8 cellular contexts compared by ENCODE assay signal in genomic region chr10:5890519-5890878, GRCh38. TPM values are rescaled to one million over a fixed set of nuclear protein-coding genes. Genes with fewer than 3 reads are reported as not detected.
DNase-seq lines count a peak whose midpoint lies in the region; ATAC-seq, FAIRE-seq and TF ChIP-seq lines count a peak whose summit lies in the region.

No MANE protein-coding gene starts in this region.

- DNase-seq in A549 (ENCODE audit: low read depth in 1 of 2, low spot score in 1 of 2) (peak; percentile 14 to 40), fibroblast of peridontal ligament (ENCODE audit: extremely low read depth) (peak; percentile 18), epidermal melanocyte (ENCODE audit: insufficient read length, low spot score) (no peak), NCI-H345 (lab: John Stamatoyannopoulos, UW) (no peak)
- peak; percentile 50 for DNase-seq in activated CD4-positive, alpha-beta T cell treated with anti-CD3 and anti-CD28 coated beads for 48 hours

- TF ChIP-seq CTCF in A549 (IDR thresholded peaks at IDR 0.05) (no peak), parathyroid adenoma (IDR thresholded peaks at IDR 0.05) (no peak)

- peak overlapping the region; percentile 25 for H2AFZ ChIP-seq in parathyroid adenoma

- peak overlapping the region; percentile 80 for H3K4me2 ChIP-seq in A549
- peak overlapping the region; percentile 86 for H3K4me2 ChIP-seq in parathyroid adenoma (ENCODE audit: low read length)

- TF ChIP-seq POLR2A in A549 (IDR thresholded peaks at IDR 0.05; ENCODE audit: low read length): no peak

- no peaks in the 10 kb centered on the region for H3K9me3 ChIP-seq in A549
- H3K9me3 ChIP-seq in parathyroid adenoma (ENCODE audit: control insufficient read depth, low read length): no peaks in the 10 kb centered on the region

- TF ChIP-seq RAD21 in A549 (conservative IDR thresholded peaks at IDR 0.05 in 1 of 2, IDR thresholded peaks at IDR 0.05 in 1 of 2): no peak

- H3K4me3 ChIP-seq in A549 (peak overlapping the region; percentile 81), parathyroid adenoma (ENCODE audit: low read depth, low read length) (peak overlapping the region; percentile 69)

- no peak for FAIRE-seq in A549 (lab: Jason Lieb, UNC)

- H3K27me3 ChIP-seq in parathyroid adenoma (ENCODE audit: control insufficient read depth, insufficient read depth, low read length): no peaks in the 10 kb centered on the region

- peaks cover 7% of the 10 kb centered on the region for H3K79me2 ChIP-seq in parathyroid adenoma

- peak overlapping the region; percentile 89 to 97 for H3K27ac ChIP-seq in A549
- H3K27ac ChIP-seq in parathyroid adenoma: peak overlapping the region; percentile 48

- peak overlapping the region; percentile 8 for H3K9ac ChIP-seq in parathyroid adenoma

- under 1% methylated on average over 20 of the region's 28 CpGs for WGBS in A549 (ENCODE audit: missing lambda C conversion rate)

- TF ChIP-seq EP300 in A549 (IDR thresholded peaks at IDR 0.05): no peak

- CTCF ChIA-PET in A549 (lab: Yijun Ruan, JAX): interaction anchor here (0.8 to 1.6 kb wide), 4 partner anchors 17 to 1076 kb away, joined by 3 to 5 read pairs (median 3); no protein-coding TSS in a partner anchor

- H3K36me3 ChIP-seq in parathyroid adenoma (ENCODE audit: control insufficient read depth, insufficient read depth, low read length): no peaks in the 10 kb centered on the region

- H3K4me1 ChIP-seq in A549 (peaks cover 23% of the 10 kb centered on the region), parathyroid adenoma (peaks cover 4% of the 10 kb centered on the region)

- ATAC-seq in A549 (peak in 1 of 2 experiments; percentile 24; a peak in 3 of 6 replicates), GM18868 (IDR thresholded peaks at IDR 0.05; ENCODE audit: unreplicated experiment) (peak; percentile 1), HG03439 (IDR thresholded peaks at IDR 0.05; ENCODE audit: unreplicated experiment) (peak; percentile 2)

- POLR2A ChIA-PET in A549 (lab: Yijun Ruan, JAX): interaction anchor here (0.5 to 1.2 kb wide), 5 partner anchors 41 to 448 kb away, joined by 3 to 15 read pairs (median 3); partner anchors contain the start of gene GDI2

TF ChIP-seq in A549, 52 proteins besides CTCF, POLR2A, EP300 and RAD21:
- TF ChIP-seq PBX3 (IDR thresholded peaks at IDR 0.05) (no peak), NR3C1 (IDR thresholded peaks at IDR 0.05) (no peak), RFX5 (IDR thresholded peaks at IDR 0.05) (no peak), EHMT2 (IDR thresholded peaks at IDR 0.05; ENCODE audit: low read depth) (no peak), JUNB (IDR thresholded peaks at IDR 0.05) (no peak), PHF8 (IDR thresholded peaks at IDR 0.05; ENCODE audit: borderline replicate concordance, low read depth) (no peak), ZC3H11A (IDR thresholded peaks at IDR 0.05) (no peak), ZNF302 (CRISPR knock-in tag; IDR thresholded peaks at IDR 0.05) (no peak), CBX8 (IDR thresholded peaks at IDR 0.05) (no peak), HOXA7 (CRISPR knock-in tag; IDR thresholded peaks at IDR 0.05) (no peak), BCL3 (IDR thresholded peaks at IDR 0.05) (no peak), RARB (CRISPR knock-in tag; IDR thresholded peaks at IDR 0.05) (no peak), E2F6 (IDR thresholded peaks at IDR 0.05; ENCODE audit: borderline replicate concordance, low read depth) (no peak), JUN (IDR thresholded peaks at IDR 0.05) (no peak), TFCP2L1 (CRISPR knock-in tag; IDR thresholded peaks at IDR 0.05) (no peak), CEBPB (IDR thresholded peaks at IDR 0.05) (no peak), GATA3 (IDR thresholded peaks at IDR 0.05; ENCODE audit: borderline replicate concordance) (no peak)
- TF ChIP-seq, protein P1, sequence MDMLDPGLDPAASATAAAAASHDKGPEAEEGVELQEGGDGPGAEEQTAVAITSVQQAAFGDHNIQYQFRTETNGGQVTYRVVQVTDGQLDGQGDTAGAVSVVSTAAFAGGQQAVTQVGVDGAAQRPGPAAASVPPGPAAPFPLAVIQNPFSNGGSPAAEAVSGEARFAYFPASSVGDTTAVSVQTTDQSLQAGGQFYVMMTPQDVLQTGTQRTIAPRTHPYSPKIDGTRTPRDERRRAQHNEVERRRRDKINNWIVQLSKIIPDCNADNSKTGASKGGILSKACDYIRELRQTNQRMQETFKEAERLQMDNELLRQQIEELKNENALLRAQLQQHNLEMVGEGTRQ (IDR thresholded peaks at IDR 0.05): no peak
- TF ChIP-seq, protein P2, sequence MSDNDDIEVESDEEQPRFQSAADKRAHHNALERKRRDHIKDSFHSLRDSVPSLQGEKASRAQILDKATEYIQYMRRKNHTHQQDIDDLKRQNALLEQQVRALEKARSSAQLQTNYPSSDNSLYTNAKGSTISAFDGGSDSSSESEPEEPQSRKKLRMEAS (IDR thresholded peaks at IDR 0.05): no peak

RNA-seq across cellular contexts. Expression of gene FBH1, which starts 0.5 kb away (rescaled TPM):
- 56.5 and 69.8 TPM in 2 replicates for polyA plus RNA-seq in A549 (2011; rRNA removed)
- 44.3 and 51.8 TPM in 2 replicates for polyA plus RNA-seq in A549 (2012; cell fraction: cytosol; rRNA removed)
- 70.4 and 72.8 TPM in 2 replicates for polyA plus RNA-seq in A549 (2012; cell fraction: nucleus; rRNA removed)
- polyA plus RNA-seq in A549 (2017; fragmentation: RNase III; extraction: RNeasy Plus Mini Kit Qiagen cat#74134 plus additional on column Dnase treatment): 42.1 to 46.0 TPM (median 43.9 TPM) in 3 replicates
- polyA minus RNA-seq in A549 (2011; rRNA and poly(A)+ RNA removed): 114 and 150 TPM in 2 replicates

RNA-seq across cellular contexts. Expression of gene ANKRD16, which starts 0.8 kb away (rescaled TPM):
- 8.9 and 13.1 TPM in 2 replicates for polyA plus RNA-seq in A549 (2011; rRNA removed)
- polyA plus RNA-seq in A549 (2012; cell fraction: cytosol; rRNA removed): 11.9 and 12.6 TPM in 2 replicates
- 13.5 and 22.0 TPM in 2 replicates for polyA plus RNA-seq in A549 (2012; cell fraction: nucleus; rRNA removed)
- polyA plus RNA-seq in A549 (2017; fragmentation: RNase III; extraction: RNeasy Plus Mini Kit Qiagen cat#74134 plus additional on column Dnase treatment): 7.3 to 7.8 TPM (median 7.5 TPM) in 3 replicates
- 23.1 and 33.5 TPM in 2 replicates for polyA minus RNA-seq in A549 (2011; rRNA and poly(A)+ RNA removed)

Comparison
In these comparisons a context has a peak if more than half of its experiments do, and no peak if none do; other contexts are left out.
1. DNase-seq: peak in A549 (2 of 2), activated CD4-positive, alpha-beta T cell treated with anti-CD3 and anti-CD28 coated beads for 48 hours (single experiment) and fibroblast of peridontal ligament (single experiment); none in epidermal melanocyte (single experiment) and NCI-H345 (single experiment).